ENCODE assay signal across 17 cellular contexts in genomic region chr16:85676466-85676865, GRCh38. TPM values are rescaled to one million over a fixed set of nuclear protein-coding genes. Genes with fewer than 3 reads are reported as not detected.
DNase-seq lines count a peak whose midpoint lies in the region; ATAC-seq and TF ChIP-seq lines count a peak whose summit lies in the region.
"Had no signal": no experiment of that assay in that cellular context is flagged by ENCODE, and none has a peak within 500 bp of the region (broad histone marks: within the 10 kb centered on the region; RNA-seq: fewer than 3 reads in every experiment).

No MANE protein-coding gene starts in this region.

- H3K4me1 ChIP-seq in DND-41 (ENCODE audit: insufficient read depth, low read length) (no peaks in the 10 kb centered on the region), KMS-11 (ENCODE audit: low read depth, poor library complexity, severe bottlenecking) (peaks cover 36% of the 10 kb centered on the region), trophoblast cell (ENCODE audit: control insufficient read depth in 1 of 2, insufficient read depth in 2 of 2, low read length in 2 of 2) (no peaks in the 10 kb centered on the region), PC-9 (replicated peaks; ENCODE audit: insufficient read depth) (no peaks in the 10 kb centered on the region)

- H4K8ac ChIP-seq in trophoblast cell (ENCODE audit: low read depth, low read length), result no peak overlapping the region

- CTCF ChIA-PET in PC-9 (lab: Charles Lee), result interaction anchor here (0.6 to 0.7 kb wide), 3 partner anchors 44 to 1084 kb away, joined by 3 to 8 read pairs (median 5); no protein-coding TSS in a partner anchor
- CTCF ChIA-PET in CD4-positive, alpha-beta T cell (lab: Charles Lee), result no interaction called here

- BruUV-seq in PC-9 (replicated peaks; lab: Mats Ljungman, UMichigan), result no TSS peak

- no peak overlapping the region for H3K14ac ChIP-seq in trophoblast cell (ENCODE audit: low read length)

- H2BK120ac ChIP-seq in trophoblast cell (ENCODE audit: insufficient read depth, low read length, poor library complexity), result no peak overlapping the region

- H3K9me3 ChIP-seq in DND-41 (ENCODE audit: insufficient read depth, low read length, severe bottlenecking) (no peaks in the 10 kb centered on the region), trophoblast cell (ENCODE audit: insufficient read depth, low read depth, low read length) (no peaks in the 10 kb centered on the region), PC-9 (ENCODE audit: insufficient read depth, low read depth) (no peaks in the 10 kb centered on the region)
- H3K9me3 ChIP-seq in CD4-positive, alpha-beta T cell (ENCODE audit: control insufficient read depth, low read length), result no peaks in the 10 kb centered on the region

- H3K27ac ChIP-seq in DND-41 (ENCODE audit: low read length) (no peak overlapping the region), KMS-11 (peak overlapping the region; percentile 47; the same call in 1 of the 2 replicates), trophoblast cell (ENCODE audit: low read depth, low read length) (no peak overlapping the region), PC-9 (no peak overlapping the region)
- no peak overlapping the region for H3K27ac ChIP-seq in CD4-positive, alpha-beta T cell (ENCODE audit: low read depth, low read length)

- H3K18ac ChIP-seq in trophoblast cell (ENCODE audit: low read length), result no peak overlapping the region

- intact Hi-C loops in PC-9 (cut with micrococcal nuclease; ENCODE audit: unreplicated experiment), result no loop called here
- intact Hi-C loops in CD4-positive, alpha-beta T cell (cut with DNase I, micrococcal nuclease), result loop anchor here in 1 of 2 experiments (5.0 kb wide), 1 partner anchor 81 kb away; no protein-coding TSS in a partner anchor

- H3K27me3 Mint-ChIP-seq in brain, result peaks cover 4% of the 10 kb centered on the region
- H3K27me3 Mint-ChIP-seq in CD4-positive, alpha-beta T cell, result no peaks in the 10 kb centered on the region

- H2AFZ ChIP-seq in DND-41 (ENCODE audit: low read depth, low read length) (no peak overlapping the region), KMS-11 (ENCODE audit: low read depth) (no peak overlapping the region), trophoblast cell (ENCODE audit: insufficient read depth, low read length, poor library complexity) (no peak overlapping the region), PC-9 (no peak overlapping the region)
- H2AFZ ChIP-seq: GM23338 had no signal

- H3K9me2 ChIP-seq in PC-9 (ENCODE audit: insufficient read depth), result no peaks in the 10 kb centered on the region

- H2BK12ac ChIP-seq in trophoblast cell (ENCODE audit: low read length), result no peak overlapping the region

- H3F3A ChIP-seq in PC-9 (ENCODE audit: insufficient read depth, low read depth), result peaks cover 31% of the 10 kb centered on the region

- H3K27me3 ChIP-seq in DND-41 (ENCODE audit: insufficient read depth, low read length, poor library complexity) (no peaks in the 10 kb centered on the region), KMS-11 (ENCODE audit: insufficient read depth, low read depth) (no peaks in the 10 kb centered on the region), trophoblast cell (ENCODE audit: insufficient read depth, low read length) (no peaks in the 10 kb centered on the region), PC-9 (ENCODE audit: insufficient read depth, low read depth) (no peaks in the 10 kb centered on the region)
- no peaks in the 10 kb centered on the region for H3K27me3 ChIP-seq in CD4-positive, alpha-beta T cell (ENCODE audit: control insufficient read depth, insufficient read depth, low read length)

- no peak overlapping the region for H2BK5ac ChIP-seq in trophoblast cell (ENCODE audit: low read depth, low read length, poor library complexity)

- no peak overlapping the region for H3K4me2 ChIP-seq in DND-41 (ENCODE audit: insufficient read depth, low read length)
- peak overlapping the region; percentile 46; the same call in 1 of the 2 replicates for H3K4me2 ChIP-seq in KMS-11
- no peak overlapping the region for H3K4me2 ChIP-seq in trophoblast cell (ENCODE audit: low read length)
- H3K4me2 ChIP-seq in PC-9, result no peak overlapping the region
- H3K4me2 ChIP-seq: GM23338 had no signal

- no peak overlapping the region for H2AK5ac ChIP-seq in trophoblast cell (ENCODE audit: low read length)

- ATAC-seq in DND-41 (ENCODE audit: insufficient read depth, low read depth), result peak; percentile 32; the same call in 2 of the 3 replicates
- ATAC-seq in CD4-positive, alpha-beta T cell (ENCODE audit: poor library complexity), result no peak

- H3K9ac ChIP-seq in DND-41 (ENCODE audit: low read depth, low read length) (no peak overlapping the region), KMS-11 (no peak overlapping the region), trophoblast cell (ENCODE audit: low read length) (no peak overlapping the region)

- H3K27ac Mint-ChIP-seq in brain, result peak overlapping the region in 3 of 5 experiments; percentile 51 to 75 (median 69)
- H3K27ac Mint-ChIP-seq in CD4-positive, alpha-beta T cell, result no peak overlapping the region
- H3K27ac Mint-ChIP-seq: GM23338 had no signal

- H3K4me3 ChIP-seq in DND-41 (ENCODE audit: low read depth in 1 of 2, low read length in 2 of 2) (no peak overlapping the region), KMS-11 (IDR thresholded peaks at IDR 0.05; ENCODE audit: insufficient read depth, low read depth, low read length) (no peak overlapping the region), trophoblast cell (ENCODE audit: low read depth, low read length) (peak overlapping the region; percentile 0), PC-9 (no peak overlapping the region)
- H3K4me3 ChIP-seq: GM23338 had no signal

- H4K91ac ChIP-seq in trophoblast cell (ENCODE audit: low read depth, low read length), result no peak overlapping the region

- H3K79me2 ChIP-seq in DND-41 (ENCODE audit: insufficient read depth, low read length), result peaks cover 7% of the 10 kb centered on the region; the same call in 1 of the 2 replicates
- H3K79me2 ChIP-seq in KMS-11 (ENCODE audit: insufficient read depth, low read depth), result peaks cover 8% of the 10 kb centered on the region; the same call in 1 of the 2 replicates
- H3K79me2 ChIP-seq in trophoblast cell (ENCODE audit: control insufficient read depth, insufficient read depth, low read length, poor library complexity), result no peaks in the 10 kb centered on the region
- no peaks in the 10 kb centered on the region for H3K79me2 ChIP-seq in PC-9 (ENCODE audit: low read depth)

- H3K4me1 Mint-ChIP-seq in brain, result peaks cover 36% of the 10 kb centered on the region
- H3K4me1 Mint-ChIP-seq in CD4-positive, alpha-beta T cell (ENCODE audit: low read depth), result peaks cover 8% of the 10 kb centered on the region

- H4K20me1 ChIP-seq in DND-41 (ENCODE audit: insufficient read depth, low read length) (peaks cover 40% of the 10 kb centered on the region), KMS-11 (ENCODE audit: insufficient read depth) (no peaks in the 10 kb centered on the region), PC-9 (ENCODE audit: insufficient read depth) (peaks cover 21% of the 10 kb centered on the region; the same call in 1 of the 2 replicates)

- H3K79me1 ChIP-seq in trophoblast cell (ENCODE audit: low read length), result no peaks in the 10 kb centered on the region

- H3K4me3 Mint-ChIP-seq in brain, result no peak overlapping the region
- H3K4me3 Mint-ChIP-seq in CD4-positive, alpha-beta T cell, result no peak overlapping the region
- H3K4me3 Mint-ChIP-seq: GM23338 had no signal

- POLR2A ChIA-PET in PC-9 (lab: Charles Lee; ENCODE audit: unreplicated experiment), result no interaction called here
- POLR2A ChIA-PET in CD4-positive, alpha-beta T cell (lab: Charles Lee), result interaction anchor here (0.6 kb wide), 1 partner anchor 52 kb away, joined by 3 read pairs; no protein-coding TSS in a partner anchor

- TF ChIP-seq CTCF in DND-41 (IDR thresholded peaks at IDR 0.05; ENCODE audit: borderline replicate concordance, extremely low read depth, low read length, poor library complexity, severe bottlenecking) (no peak), KMS-11 (conservative IDR thresholded peaks at IDR 0.05; ENCODE audit: low read depth, low read length) (no peak), brain (conservative IDR thresholded peaks at IDR 0.05) (no peak), PC-9 (conservative IDR thresholded peaks at IDR 0.05) (no peak)
- no peak for TF ChIP-seq CTCF in CD4-positive, alpha-beta T cell (IDR thresholded peaks at IDR 0.05)

- no peaks in the 10 kb centered on the region for H3K9me3 Mint-ChIP-seq in brain
- no peaks in the 10 kb centered on the region for H3K9me3 Mint-ChIP-seq in CD4-positive, alpha-beta T cell
- H3K9me3 Mint-ChIP-seq: GM23338 had no signal

- DNase-seq in DND-41 (no peak), trophoblast cell (peak in 1 of 2 donors; percentile 22), NCI-H1417 treated with DMSO at 0.1 percent for 48 hours (lab: John Stamatoyannopoulos, UW) (no peak), PC-9 (no peak)
- no peak for DNase-seq in CD4-positive, alpha-beta T cell
- DNase-seq: ACHN, C1 segment of cervical spinal cord, DMS79 treated with DMSO at 0.1 percent for 48 hours, KBM-7, NCI-H1105 treated with DMSO at 0.1 percent for 48 hours, NCI-H187, NCI-H2107, NCI-H510A, NCI-H748 treated with DMSO at 0.1 percent for 48 hours had no signal

- H4K12ac ChIP-seq in trophoblast cell (ENCODE audit: low read depth, low read length), result no peak overlapping the region

- peaks cover 64% of the 10 kb centered on the region for H3K36me3 Mint-ChIP-seq in brain
- H3K36me3 Mint-ChIP-seq in CD4-positive, alpha-beta T cell (ENCODE audit: low read depth), result peaks cover 27% of the 10 kb centered on the region

- WGBS in trophoblast cell (ENCODE audit: extremely low coverage, insufficient coverage, insufficient read length), result no CpG with 5 or more reads among the region's 7 CpGs

- no peak overlapping the region for H3K4ac ChIP-seq in trophoblast cell (ENCODE audit: low read depth, low read length)

- peaks cover 99% of the 10 kb centered on the region for H3K36me3 ChIP-seq in DND-41 (ENCODE audit: insufficient read depth, low read length)
- peaks cover 6% of the 10 kb centered on the region; the same call in 1 of the 2 replicates for H3K36me3 ChIP-seq in KMS-11 (ENCODE audit: insufficient read depth)
- peaks cover 43 to 71% of the 10 kb centered on the region in 2 experiments for H3K36me3 ChIP-seq in trophoblast cell (ENCODE audit: control insufficient read depth in 1 of 2, insufficient read depth in 2 of 2, low read length in 2 of 2)
- H3K36me3 ChIP-seq in PC-9 (ENCODE audit: low read depth), result peaks cover 13% of the 10 kb centered on the region

- H3K23ac ChIP-seq in trophoblast cell (ENCODE audit: low read length), result no peak overlapping the region

RNA-seq across cellular contexts. Expression of gene GINS2, which starts 12.3 kb away (rescaled TPM):
- polyA plus RNA-seq in brain (ENCODE audit: insufficient read depth, low read depth, low replicate concordance), result 38.2 TPM
- 11.3 and 12.4 TPM in 2 replicates for polyA plus RNA-seq in trophoblast cell (2013)
- 18.4 and 20.2 TPM in 2 replicates for total RNA-seq in PC-9 (2021)
- total RNA-seq in CD4-positive, alpha-beta T cell, result 1 to 10 TPM; 1.1 to 1.4 TPM
